Comparison of ENCODE assay signal across 1 cellular context in genomic region chr7:107945332-107945731, GRCh38.
TF ChIP-seq lines count a peak whose summit lies in the region.

No MANE protein-coding gene starts in this region.

TF ChIP-seq in K562, 482 proteins besides CTCF, POLR2A, EP300 and RAD21:
- TF ChIP-seq ZNF143 (CRISPR knock-in tag; IDR thresholded peaks at IDR 0.05) (no peak), ZNF696 (CRISPR knock-in tag; conservative IDR thresholded peaks at IDR 0.05) (no peak), CREB1 (IDR thresholded peaks at IDR 0.05) (no peak), CREB1 (CRISPR knock-in tag; IDR thresholded peaks at IDR 0.05) (no peak), SNAPC5 (CRISPR knock-in tag; IDR thresholded peaks at IDR 0.05) (no peak), CTCFL (IDR thresholded peaks at IDR 0.05; ENCODE audit: borderline replicate concordance, insufficient read depth, low read depth, low read length, poor library complexity, severe bottlenecking) (no peak), GTF2F1 (IDR thresholded peaks at IDR 0.05; ENCODE audit: low read depth, low read length) (no peak), PBX2 (CRISPR knock-in tag; IDR thresholded peaks at IDR 0.05; ENCODE audit: low read depth) (no peak), PBX2 (tag; conservative IDR thresholded peaks at IDR 0.05; ENCODE audit: low read depth) (no peak), NRF1 (conservative IDR thresholded peaks at IDR 0.05 in 1 of 2, IDR thresholded peaks at IDR 0.05 in 1 of 2) (no peak), ZNF75A (CRISPR knock-in tag; IDR thresholded peaks at IDR 0.05) (no peak), ZHX1 (conservative IDR thresholded peaks at IDR 0.05; ENCODE audit: low read length) (no peak), HCFC1 (IDR thresholded peaks at IDR 0.05; ENCODE audit: low read depth, low read length) (no peak), PKNOX1 (IDR thresholded peaks at IDR 0.05) (no peak), PHB2 (IDR thresholded peaks at IDR 0.05; ENCODE audit: low read depth) (no peak)
